ENCODE assay signal across 8 cellular contexts in genomic region chr4:24582235-24582863, GRCh38. TPM values are rescaled to one million over a fixed set of nuclear protein-coding genes. Genes with fewer than 3 reads are reported as not detected.
DNase-seq lines count a peak whose midpoint lies in the region; ATAC-seq and TF ChIP-seq lines count a peak whose summit lies in the region.

No MANE protein-coding gene starts in this region.

- TF ChIP-seq CTCF in PC-9 (conservative IDR thresholded peaks at IDR 0.05), result no peak
- no peak for TF ChIP-seq CTCF in ovary (IDR thresholded peaks at IDR 0.05)
- TF ChIP-seq CTCF in lower leg skin (IDR thresholded peaks at IDR 0.05), result no peak

- CTCF ChIA-PET in PC-9 (lab: Charles Lee), result no interaction called here

- ATAC-seq in HG03025 (IDR thresholded peaks at IDR 0.05; ENCODE audit: low FRiP score, unreplicated experiment) (no peak), HG02678 (IDR thresholded peaks at IDR 0.05; ENCODE audit: unreplicated experiment) (no peak), GM19023 (IDR thresholded peaks at IDR 0.05; ENCODE audit: unreplicated experiment) (no peak)

- intact Hi-C loops in PC-9 (cut with micrococcal nuclease; ENCODE audit: unreplicated experiment), result loop anchor here (2.0 to 5.0 kb wide), 5 partner anchors 60 to 330 kb away; partner anchors contain the start of genes CCDC149 and SOD3
- intact Hi-C loops in ovary (cut with DNase I), result loop anchor here in 2 of 4 donors (10.0 kb wide), 1 partner anchor 212 kb away; the partner anchor contains the start of gene SOD3 (in 2 of the 2)
- intact Hi-C loops in lower leg skin (cut with DNase I; ENCODE audit: low total_unique reads), result no loop called here

- peaks cover 19% of the 10 kb centered on the region for H3K36me3 ChIP-seq in PC-9 (ENCODE audit: low read depth)
- H3K36me3 ChIP-seq in ovary, result no peaks in the 10 kb centered on the region

- TF ChIP-seq EP300 in ovary (IDR thresholded peaks at IDR 0.05), result no peak

- no peak overlapping the region for H2AFZ ChIP-seq in PC-9

- DNase-seq in ELR (ENCODE audit: low read depth) (peak; percentile 22), PC-9 (no peak), erythroblast (lab: John Stamatoyannopoulos, UW) (peak; percentile 33 to 41), ovary (no peak), lower leg skin (ENCODE audit: low spot score in 2 of 2) (no peak)

- no TSS peak for BruUV-seq in PC-9 (replicated peaks; lab: Mats Ljungman, UMichigan)

- POLR2A ChIA-PET in PC-9 (lab: Charles Lee; ENCODE audit: unreplicated experiment), result interaction anchor here (0.6 kb wide), 2 partner anchors 15 to 16 kb away, joined by 3 to 15 read pairs; no protein-coding TSS in a partner anchor

- TF ChIP-seq POLR2A in erythroblast (IDR thresholded peaks at IDR 0.05; ENCODE audit: low read length) (no peak), ovary (IDR thresholded peaks at IDR 0.05) (no peak), lower leg skin (IDR thresholded peaks at IDR 0.05) (no peak)

- peak overlapping the region; percentile 98 for H3K4me2 ChIP-seq in PC-9

- H3K4me1 ChIP-seq in PC-9 (replicated peaks; ENCODE audit: insufficient read depth), result peaks cover 24% of the 10 kb centered on the region
- H3K4me1 ChIP-seq in ovary (ENCODE audit: insufficient read depth), result peaks cover 6% of the 10 kb centered on the region

- H3F3A ChIP-seq in PC-9 (ENCODE audit: insufficient read depth, low read depth), result peaks cover 11% of the 10 kb centered on the region; the same call in 1 of the 2 replicates

- H3K27ac ChIP-seq in PC-9, result no peak overlapping the region
- no peak overlapping the region for H3K27ac ChIP-seq in ovary

- peak overlapping the region; percentile 99 for H3K4me3 ChIP-seq in PC-9
- peak overlapping the region; percentile 92 for H3K4me3 ChIP-seq in ovary
- no peak overlapping the region for H3K4me3 ChIP-seq in lower leg skin (ENCODE audit: low read depth, poor library complexity, severe bottlenecking)

- H3K27me3 ChIP-seq in PC-9 (ENCODE audit: insufficient read depth, low read depth) (no peaks in the 10 kb centered on the region), ovary (no peaks in the 10 kb centered on the region)

- WGBS in ovary, 3 donors, result 12 to 17% (median 14%) methylated on average over 6 of the region's 6 CpGs
- 7 to 11% methylated on average over 6 of the region's 6 CpGs for WGBS in lower leg skin, 2 donors

- H3K9me2 ChIP-seq in PC-9 (ENCODE audit: insufficient read depth), result no peaks in the 10 kb centered on the region

- H3K79me2 ChIP-seq in PC-9 (ENCODE audit: low read depth), result peaks cover 70% of the 10 kb centered on the region

- peaks cover 60% of the 10 kb centered on the region for H4K20me1 ChIP-seq in PC-9 (ENCODE audit: insufficient read depth)

- no peaks in the 10 kb centered on the region for H3K9me3 ChIP-seq in PC-9 (ENCODE audit: insufficient read depth, low read depth)
- H3K9me3 ChIP-seq in ovary, result no peaks in the 10 kb centered on the region

RNA-seq across cellular contexts. Expression of gene DHX15, which starts 2.0 kb away (rescaled TPM):
- total RNA-seq in PC-9 (2021) (134 and 157 TPM in 2 replicates), ovary (100 to 1,000 TPM in 6 of 7 donors, 10 to 100 TPM in 1; 93.7 to 129 (median 107) TPM), lower leg skin (100 to 1,000 TPM; 106 to 125 (median 119) TPM)
- 10 to 100 TPM; 57.3 to 78.6 TPM for polyA plus RNA-seq in ovary

Comparison
In these comparisons a context has a peak if more than half of its experiments do, and no peak if none do; other contexts are left out.
1. DNase-seq: peak in ELR (single experiment) and erythroblast (2 of 2); none in PC-9 (0 of 2), ovary (0 of 5) and lower leg skin (0 of 2).